Comparison of ENCODE assay signal across 24 cellular contexts in the genomic region with DNA sequence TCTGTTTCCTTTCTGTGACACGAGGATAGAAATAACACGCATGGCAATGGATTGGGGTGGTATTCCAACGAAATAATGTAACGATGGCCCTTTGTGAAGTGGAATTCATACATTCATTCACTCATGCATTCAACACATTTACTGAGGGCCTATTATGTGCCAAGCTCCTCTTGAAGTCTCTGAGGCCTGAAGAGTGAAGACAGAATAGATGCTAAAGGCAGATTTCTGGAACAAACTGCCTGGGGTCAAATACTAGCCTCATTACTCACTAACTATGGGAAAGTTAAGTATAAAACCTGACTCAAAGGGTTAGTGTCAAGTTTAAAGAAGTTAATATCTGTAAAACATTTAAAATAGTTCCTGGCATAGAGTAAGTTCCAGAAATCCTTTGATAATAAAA.
DNase-seq lines count a peak whose midpoint lies in the region; ATAC-seq, FAIRE-seq and TF ChIP-seq lines count a peak whose summit lies in the region.
"Had no signal": no experiment of that assay in that cellular context is flagged by ENCODE, and none has a peak within 500 bp of the region (broad histone marks: within the 10 kb centered on the region; RNA-seq: fewer than 3 reads in every experiment).

No MANE protein-coding gene starts in this region.

- FAIRE-seq in HTR-8/SVneo (lab: Jason Lieb, UNC), result peak; percentile 69
- FAIRE-seq in bronchial epithelial cell (lab: Jason Lieb, UNC), result no peak
- FAIRE-seq: A549, GM12878 had no signal

- no peaks in the 10 kb centered on the region for H3K4me1 ChIP-seq in stomach
- H3K4me1 ChIP-seq: adrenal gland, left lung had no signal

- TF ChIP-seq POLR2A in stomach (IDR thresholded peaks at IDR 0.05), result no peak

- H3K27me3 ChIP-seq in bronchial epithelial cell (ENCODE audit: control insufficient read depth, insufficient read depth, low read length) (no peaks in the 10 kb centered on the region), stomach (no peaks in the 10 kb centered on the region)
- H3K27me3 ChIP-seq: adrenal gland, left lung, tibial artery had no signal

- H3K36me3 ChIP-seq in bronchial epithelial cell (ENCODE audit: control insufficient read depth, insufficient read depth, low read length), result no peaks in the 10 kb centered on the region
- H3K36me3 ChIP-seq in stomach, result no peaks in the 10 kb centered on the region
- H3K36me3 ChIP-seq: adrenal gland, left lung, tibial artery, WERI-Rb-1 had no signal

- WGBS in stomach, 5 donors, result 84 to 91% (median 90%) methylated on average over 4 of the region's 4 CpGs

- DNase-seq in ACHN, result peak; percentile 76
- DNase-seq in HTR-8/SVneo (ENCODE audit: insufficient read length, low spot score), result no peak
- peak; percentile 50 for DNase-seq in bronchial epithelial cell (ENCODE audit: low read depth)
- DNase-seq in kidney glomerular epithelial cell (lab: John Stamatoyannopoulos, UW), result peak; percentile 52
- DNase-seq in islet precursor cell, result no peak
- no peak for DNase-seq in stomach
- DNase-seq in NCI-H1048 (lab: John Stamatoyannopoulos, UW), result no peak
- DNase-seq: activated CD8-positive, alpha-beta memory T cell treated with anti-CD3 and anti-CD28 coated beads for 24 hours; adrenal gland; hypothalamus; Karpas-422; left lung; NCI-H82; posterior cingulate gyrus; tibial artery; WERI-Rb-1 had no signal

- intact Hi-C loops in stomach (cut with DNase I; ENCODE audit: low total_unique reads), result no loop called here

- H3K27ac ChIP-seq in stomach, result no peak overlapping the region
- H3K27ac ChIP-seq: A549, adrenal gland, coronary artery, left lung, tibial artery, WERI-Rb-1 had no signal

- no peaks in the 10 kb centered on the region for H3K9me3 ChIP-seq in stomach
- H3K9me3 ChIP-seq: adrenal gland, left lung, tibial artery had no signal

- TF ChIP-seq CTCF in bronchial epithelial cell (IDR thresholded peaks at IDR 0.05; ENCODE audit: insufficient read depth, low read length, severe bottlenecking), result no peak
- TF ChIP-seq CTCF in stomach (IDR thresholded peaks at IDR 0.05), result no peak

- no peak overlapping the region for H3K4me3 ChIP-seq in bronchial epithelial cell (ENCODE audit: low read depth, low read length)
- H3K4me3 ChIP-seq in stomach, result no peak overlapping the region
- H3K4me3 ChIP-seq: A549, adrenal gland, coronary artery, GM12878, left lung, tibial artery had no signal

- no peak for TF ChIP-seq EP300 in stomach (IDR thresholded peaks at IDR 0.05)

- in situ Hi-C loops in ACHN (cut with HindIII; ENCODE audit: low pct_ligation_motif_present, low pct_unique_long_range_greater_than_20kb, low sequenced_read_pairs), result no loop called here

- no peak for ATAC-seq in HG02981 (IDR thresholded peaks at IDR 0.05; ENCODE audit: unreplicated experiment)
- ATAC-seq: A549; activated T-helper 17 cell treated with anti-CD3 and anti-CD28 coated beads, Interleukin-2, amount 50 U/mL, for 72 hours; esophagus mucosa; GM12878; left lung; Right ventricle myocardium inferior; stimulated activated effector memory CD8-positive, alpha-beta T cell treated with anti-CD3 and anti-CD28 coated beads, Interleukin-12 subunit alpha, Interleukin-12 subunit beta, amount 100 ng/mL, for 72 hours had no signal

Comparison
In these comparisons a context has a peak if more than half of its experiments do, and no peak if none do; other contexts are left out.
1. DNase-seq: peak in ACHN (single experiment), bronchial epithelial cell (single experiment) and kidney glomerular epithelial cell (single experiment); none in HTR-8/SVneo (single experiment), islet precursor cell (single experiment), stomach (single experiment) and NCI-H1048 (single experiment).